Comparison of ENCODE assay signal across 30 cellular contexts in genomic region chr17:74107107-74107506, GRCh38.
"Had no signal": no experiment of that assay in that cellular context is flagged by ENCODE, and none has a peak within 500 bp of the region (broad histone marks: within the 10 kb centered on the region; RNA-seq: fewer than 3 reads in every experiment).

No MANE protein-coding gene starts in this region.

- H3K9me3 ChIP-seq: ascending aorta, breast epithelium, colonic mucosa, esophagus squamous epithelium, gastroesophageal sphincter had no signal

- H3K4me3 ChIP-seq: ascending aorta, breast epithelium, cardiac muscle cell, colonic mucosa, esophagus squamous epithelium, gastroesophageal sphincter had no signal

- H3K27me3 ChIP-seq: ascending aorta, cardiac muscle cell, colonic mucosa had no signal

- H3K27ac Mint-ChIP-seq: activated CD4-positive, alpha-beta memory T cell treated with anti-CD3 and anti-CD28 coated beads, Interleukin-2, amount 10 ng/mL, durations not matched to agents 7 days and 5 days; activated CD4-positive, alpha-beta T cell treated with anti-CD3 and anti-CD28 coated beads, Interleukin-2, amount 10 ng/mL, durations not matched to agents 7 days and 5 days; activated naive CD4-positive, alpha-beta T cell treated with anti-CD3 and anti-CD28 coated beads, Interleukin-2, amount 10 ng/mL, durations not matched to agents 7 days and 5 days; activated naive CD8-positive, alpha-beta T cell treated with anti-CD3 and anti-CD28 coated beads, Interleukin-2, amount 10 ng/mL, durations not matched to agents 7 days and 5 days; activated T-cell treated with anti-CD3 and anti-CD28 coated beads, Interleukin-2, amount 50 U/mL, for 24 hours; activated T-cell treated with anti-CD3 and anti-CD28 coated beads, Interleukin-2, amount 50 U/mL, for 72 hours; WTC11 had no signal

- H3K27ac ChIP-seq: ascending aorta, breast epithelium, cardiac muscle cell, colonic mucosa, epithelial cell of prostate, esophagus squamous epithelium, gastroesophageal sphincter had no signal

- ATAC-seq: activated naive CD4-positive, alpha-beta T cell treated with anti-CD3 and anti-CD28 coated beads, Interleukin-2, amount 50 U/mL, for 72 hours; activated T-cell treated with anti-CD3 and anti-CD28 coated beads, Interleukin-2, amount 50 U/mL, for 72 hours; gastroesophageal sphincter; WTC11 had no signal

- H3K4me3 Mint-ChIP-seq: activated CD4-positive, alpha-beta memory T cell treated with anti-CD3 and anti-CD28 coated beads, Interleukin-2, amount 10 ng/mL, durations not matched to agents 7 days and 5 days; activated CD4-positive, alpha-beta T cell treated with anti-CD3 and anti-CD28 coated beads, Interleukin-2, amount 10 ng/mL, durations not matched to agents 7 days and 5 days; activated naive CD4-positive, alpha-beta T cell treated with anti-CD3 and anti-CD28 coated beads, Interleukin-2, amount 10 ng/mL, durations not matched to agents 7 days and 5 days; activated naive CD8-positive, alpha-beta T cell treated with anti-CD3 and anti-CD28 coated beads, Interleukin-2, amount 10 ng/mL, durations not matched to agents 7 days and 5 days; activated T-cell treated with anti-CD3 and anti-CD28 coated beads, Interleukin-2, amount 50 U/mL, for 24 hours; activated T-cell treated with anti-CD3 and anti-CD28 coated beads, Interleukin-2, amount 50 U/mL, for 72 hours; brain; WTC11 had no signal

- DNase-seq: activated CD4-positive, alpha-beta memory T cell treated with anti-CD3 and anti-CD28 coated beads, Interleukin-2, amount 10 ng/mL, durations not matched to agents 7 days and 5 days; activated CD4-positive, alpha-beta T cell treated with anti-CD3 and anti-CD28 coated beads for 1 hour; activated CD4-positive, alpha-beta T cell treated with anti-CD3 and anti-CD28 coated beads for 4 hours; activated CD4-positive, alpha-beta T cell treated with anti-CD3 and anti-CD28 coated beads, Interleukin-2, amount 10 ng/mL, durations not matched to agents 7 days and 5 days; activated CD4-positive, alpha-beta T cell treated with anti-CD3 and anti-CD28 coated beads, Interleukin-2, amount 50 U/mL, for 4 hours; activated CD8-positive, alpha-beta memory T cell treated with anti-CD3 and anti-CD28 coated beads, Interleukin-2, amount 50 U/mL, for 48 hours; activated gamma-delta T cell; activated naive CD4-positive, alpha-beta T cell; activated naive CD4-positive, alpha-beta T cell treated with anti-CD3 and anti-CD28 coated beads, Interleukin-2, amount 10 ng/mL, durations not matched to agents 7 days and 5 days; activated naive CD8-positive, alpha-beta T cell treated with anti-CD3 and anti-CD28 coated beads, Interleukin-2, amount 10 ng/mL, durations not matched to agents 7 days and 5 days; activated T-cell treated with anti-CD3 and anti-CD28 coated beads for 4 hours; activated T-cell treated with anti-CD3 and anti-CD28 coated beads, Interleukin-2, amount 50 U/mL, for 24 hours; activated T-cell treated with anti-CD3 and anti-CD28 coated beads, Interleukin-2, amount 50 U/mL, for 72 hours; central memory CD4-positive, alpha-beta T cell; cerebellar nuclear complex; colonic mucosa; effector CD8-positive, alpha-beta T cell; esophagus squamous epithelium; foreskin melanocyte; T-helper 2 cell had no signal

- H3K36me3 ChIP-seq: ascending aorta, breast epithelium, cardiac muscle cell, colonic mucosa, esophagus squamous epithelium, gastroesophageal sphincter had no signal

- H3K36me3 Mint-ChIP-seq: activated naive CD4-positive, alpha-beta T cell treated with anti-CD3 and anti-CD28 coated beads, Interleukin-2, amount 10 ng/mL, durations not matched to agents 7 days and 5 days; activated naive CD4-positive, alpha-beta T cell treated with anti-CD3 and anti-CD28 coated beads, Interleukin-2, amount 50 U/mL, for 72 hours; activated naive CD8-positive, alpha-beta T cell treated with anti-CD3 and anti-CD28 coated beads, Interleukin-2, amount 10 ng/mL, durations not matched to agents 7 days and 5 days; brain; WTC11 had no signal

- H3K4me1 ChIP-seq: ascending aorta, breast epithelium, colonic mucosa, esophagus squamous epithelium, gastroesophageal sphincter had no signal

- H3K4me1 Mint-ChIP-seq: activated CD4-positive, alpha-beta memory T cell treated with anti-CD3 and anti-CD28 coated beads, Interleukin-2, amount 10 ng/mL, durations not matched to agents 7 days and 5 days; activated naive CD4-positive, alpha-beta T cell treated with anti-CD3 and anti-CD28 coated beads, Interleukin-2, amount 10 ng/mL, durations not matched to agents 7 days and 5 days had no signal

- FAIRE-seq: endometrium, endothelial cell of umbilical vein had no signal

- H3K9me3 Mint-ChIP-seq: activated CD4-positive, alpha-beta memory T cell treated with anti-CD3 and anti-CD28 coated beads, Interleukin-2, amount 10 ng/mL, durations not matched to agents 7 days and 5 days; activated CD4-positive, alpha-beta T cell treated with anti-CD3 and anti-CD28 coated beads, Interleukin-2, amount 10 ng/mL, durations not matched to agents 7 days and 5 days; activated naive CD4-positive, alpha-beta T cell treated with anti-CD3 and anti-CD28 coated beads, Interleukin-2, amount 10 ng/mL, durations not matched to agents 7 days and 5 days; activated naive CD4-positive, alpha-beta T cell treated with anti-CD3 and anti-CD28 coated beads, Interleukin-2, amount 50 U/mL, for 72 hours; activated naive CD8-positive, alpha-beta T cell treated with anti-CD3 and anti-CD28 coated beads, Interleukin-2, amount 10 ng/mL, durations not matched to agents 7 days and 5 days; activated T-cell treated with anti-CD3 and anti-CD28 coated beads, Interleukin-2, amount 50 U/mL, for 24 hours; activated T-cell treated with anti-CD3 and anti-CD28 coated beads, Interleukin-2, amount 50 U/mL, for 72 hours had no signal
